20 cellular contexts compared by ENCODE assay signal in the genomic region with DNA sequence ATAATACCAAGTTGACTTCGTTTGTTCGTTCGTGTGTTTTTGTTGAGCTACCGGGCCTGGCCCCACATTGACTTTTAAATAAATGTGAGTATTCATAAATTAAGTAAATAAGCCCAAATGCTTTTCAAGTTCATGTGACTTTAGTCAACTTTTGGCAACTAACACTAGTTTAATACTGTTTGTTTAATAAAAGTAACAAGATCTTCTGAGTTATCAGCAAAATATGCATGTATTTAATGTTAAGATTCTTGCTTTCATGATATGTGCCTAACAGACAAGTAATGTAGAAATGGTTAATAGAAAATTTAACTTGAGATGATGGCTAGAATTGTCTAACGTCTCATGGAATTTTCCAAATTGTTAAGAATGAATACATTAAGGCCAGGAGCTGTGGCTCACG. TPM values are rescaled to one million over a fixed set of nuclear protein-coding genes. Genes with fewer than 3 reads are reported as not detected.
A peak's percentile ranks its signal among the peaks of the same experiment; 100 is the strongest.
DNase-seq lines count a peak whose midpoint lies in the region; ATAC-seq and TF ChIP-seq lines count a peak whose summit lies in the region.
"Had no signal": no experiment of that assay in that cellular context is flagged by ENCODE, and none has a peak within 500 bp of the region (broad histone marks: within the 10 kb centered on the region; RNA-seq: fewer than 3 reads in every experiment).

No MANE protein-coding gene starts in this region.

- H3K56ac ChIP-seq in IMR-90 (ENCODE audit: extremely low read depth, insufficient read depth, low read length) = no peak overlapping the region

- 0 out of 2 replicates have a peak overlapping the region, but pooled peaks have one; percentile 31 for H2BK20ac ChIP-seq in IMR-90 (ENCODE audit: low read depth, low read length)

- no peak for TF ChIP-seq RAD21 in IMR-90 (IDR thresholded peaks at IDR 0.05; ENCODE audit: low read length)

- no peak overlapping the region for H3K23ac ChIP-seq in IMR-90 (ENCODE audit: low read depth, low read length)
- H3K23ac ChIP-seq in mesenchymal stem cell (ENCODE audit: low read length in 2 of 2) = no peak overlapping the region

- H3K27ac ChIP-seq in IMR-90 (ENCODE audit: insufficient read depth, low read length) (no peak overlapping the region), mesenchymal stem cell (ENCODE audit: low read length, poor library complexity, severe bottlenecking) (no peak overlapping the region)
- H3K27ac ChIP-seq: BLaER1 treated with 17β-estradiol and CSF1 and Interleukin-3, amounts not matched to agents 10 nM and 100 nM; C4-2B had no signal

- no CpG with 5 or more reads among the region's 6 CpGs for WGBS in IMR-90 (ENCODE audit: extremely low coverage in 2 of 2, insufficient read length in 1 of 2), 2 experiments
- 98% methylated on average over 4 of the region's 6 CpGs for WGBS in mesenchymal stem cell

- peak overlapping the region; percentile 41; the same call in 1 of the 2 replicates for H3K4me2 ChIP-seq in IMR-90 (ENCODE audit: low read depth, low read length)
- H3K4me2 ChIP-seq in mesenchymal stem cell (ENCODE audit: low read length, poor library complexity, severe bottlenecking) = no peak overlapping the region
- H3K4me2 ChIP-seq: BLaER1 treated with 17β-estradiol and CSF1 and Interleukin-3, amounts not matched to agents 10 nM and 100 nM had no signal

- TF ChIP-seq CTCF in IMR-90 (conservative IDR thresholded peaks at IDR 0.05; ENCODE audit: low read depth, low read length) = no peak

- no peak overlapping the region for H3K4ac ChIP-seq in IMR-90 (ENCODE audit: low read depth, low read length)
- no peak overlapping the region for H3K4ac ChIP-seq in mesenchymal stem cell (ENCODE audit: low read depth in 1 of 2, low read length in 2 of 2)

- H3K9me3 ChIP-seq in IMR-90 (ENCODE audit: control insufficient read depth, insufficient read depth, low read length) (no peaks in the 10 kb centered on the region), mesenchymal stem cell (ENCODE audit: control insufficient read depth, low read length) (no peaks in the 10 kb centered on the region)
- H3K9me3 ChIP-seq: Caco-2 had no signal

- no peak for TF ChIP-seq POLR2A in IMR-90 (IDR thresholded peaks at IDR 0.05; ENCODE audit: low read depth, low read length)

- in situ Hi-C loops in IMR-90 (cut with MboI; ENCODE audit: low sequenced_read_pairs) = no loop called here

- H4K91ac ChIP-seq in IMR-90 (ENCODE audit: insufficient read depth, low read depth, low read length) (no peak overlapping the region), mesenchymal stem cell (ENCODE audit: low read length) (no peak overlapping the region)

- H3K9ac ChIP-seq in IMR-90 (ENCODE audit: low read depth, low read length) (no peak overlapping the region), mesenchymal stem cell (ENCODE audit: low read length) (no peak overlapping the region)
- H3K9ac ChIP-seq: BLaER1 treated with 17β-estradiol and CSF1 and Interleukin-3, amounts not matched to agents 10 nM and 100 nM had no signal

- H3K27me3 ChIP-seq in IMR-90 (ENCODE audit: control insufficient read depth, insufficient read depth, low read length) (peaks cover 10% of the 10 kb centered on the region; the same call in 1 of the 2 replicates), mesenchymal stem cell (ENCODE audit: control insufficient read depth in 1 of 2, insufficient read depth in 1 of 2, low read length in 2 of 2) (peaks cover 4 to 8% of the 10 kb centered on the region in 2 experiments)
- H3K27me3 ChIP-seq: BLaER1 treated with 17β-estradiol and CSF1 and Interleukin-3, amounts not matched to agents 10 nM and 100 nM had no signal

- H2BK12ac ChIP-seq in mesenchymal stem cell (ENCODE audit: low read length in 2 of 2) = no peak overlapping the region

- no peak overlapping the region for H4K5ac ChIP-seq in IMR-90 (ENCODE audit: low read depth, low read length)

- H3K18ac ChIP-seq in IMR-90 (ENCODE audit: low read depth, low read length) = no peak overlapping the region
- no peak overlapping the region for H3K18ac ChIP-seq in mesenchymal stem cell (ENCODE audit: low read depth in 1 of 2, low read length in 2 of 2)

- peak; percentile 85 for ATAC-seq in IMR-90 (ENCODE audit: low read depth)
- ATAC-seq in HG02870 (IDR thresholded peaks at IDR 0.05; ENCODE audit: unreplicated experiment) = no peak
- ATAC-seq: CD8-positive, alpha-beta T cell; GM12878 had no signal

- intact Hi-C loops in IMR-90 (cut with micrococcal nuclease) = no loop called here

- dilution Hi-C loops in IMR-90 (cut with HindIII; ENCODE audit: low sequenced_read_pairs, unreplicated experiment) = no loop called here

- CTCF ChIA-PET in IMR-90 (lab: Yijun Ruan, JAX) = interaction anchor here (0.6 to 1.4 kb wide), 4 partner anchors 11 to 80 kb away, joined by 3 to 11 read pairs (median 3); no protein-coding TSS in a partner anchor

- H3K14ac ChIP-seq in IMR-90 (replicated peaks; ENCODE audit: low read depth, low read length) = no peak overlapping the region
- no peak overlapping the region for H3K14ac ChIP-seq in mesenchymal stem cell (ENCODE audit: low read length in 2 of 2)

- H2BK15ac ChIP-seq in IMR-90 (ENCODE audit: low read depth, low read length) = no peak overlapping the region
- H2BK15ac ChIP-seq in mesenchymal stem cell (ENCODE audit: low read depth, poor library complexity, severe bottlenecking) = no peak overlapping the region

- POLR2A ChIA-PET in IMR-90 (lab: Charles Lee; ENCODE audit: unreplicated experiment) = no interaction called here

- DNase-seq in EH (ENCODE audit: low read depth) (peak; percentile 12), IMR-90 (peak; percentile 87), fibroblast of gingiva (ENCODE audit: low read depth) (peak; percentile 69), mesenchymal stem cell (no peak), amygdala (lab: John Stamatoyannopoulos, UW) (no peak)
- DNase-seq in NK-92 treated with Interleukin-12 subunit alpha and Interleukin-12 subunit beta, amount 100 ng/mL, for 24 hours (lab: John Stamatoyannopoulos, UW) = no peak
- DNase-seq: 8988T; ACHN; AML-193; Caco-2; Calu3; CD4-positive, alpha-beta T cell; CD8-positive, alpha-beta T cell; DMS79 treated with DMSO at 0.1 percent for 48 hours; EL; GDM1 had no signal

- H4K20me1 ChIP-seq in IMR-90 (ENCODE audit: insufficient read depth, low read length) = no peaks in the 10 kb centered on the region
- H4K20me1 ChIP-seq: BLaER1 treated with 17β-estradiol and CSF1 and Interleukin-3, amounts not matched to agents 10 nM and 100 nM had no signal

- peak overlapping the region; percentile 5 for H2BK5ac ChIP-seq in IMR-90 (ENCODE audit: low read depth, low read length, poor library complexity, severe bottlenecking)
- no peak overlapping the region for H2BK5ac ChIP-seq in mesenchymal stem cell (ENCODE audit: low read depth, low read length, poor library complexity, severe bottlenecking)

- H3K79me1 ChIP-seq in IMR-90 (ENCODE audit: low read depth in 1 of 2, low read length in 2 of 2) (no peaks in the 10 kb centered on the region), mesenchymal stem cell (replicated peaks; ENCODE audit: low read length, poor library complexity, severe bottlenecking) (no peaks in the 10 kb centered on the region)

- H3K9me1 ChIP-seq in IMR-90 (ENCODE audit: insufficient read depth, low read length) = no peaks in the 10 kb centered on the region

- no peak overlapping the region for H2AFZ ChIP-seq in IMR-90 (replicated peaks; ENCODE audit: low read length, poor library complexity)
- H2AFZ ChIP-seq in mesenchymal stem cell (ENCODE audit: low read depth, low read length) = no peak overlapping the region

- no peak overlapping the region for H2AK5ac ChIP-seq in IMR-90 (ENCODE audit: low read depth, low read length)
- no peak overlapping the region for H2AK5ac ChIP-seq in mesenchymal stem cell (ENCODE audit: low read length, severe bottlenecking)

- no peak overlapping the region for H2AK9ac ChIP-seq in IMR-90 (replicated peaks; ENCODE audit: low read depth, low read length, poor library complexity)

- H3K4me3 ChIP-seq in IMR-90 (ENCODE audit: insufficient read depth, low read depth, low read length) (no peak overlapping the region), mesenchymal stem cell (ENCODE audit: insufficient read depth in 1 of 2, low read depth in 1 of 2, low read length in 2 of 2) (no peak overlapping the region)
- H3K4me3 ChIP-seq: BLaER1 treated with 17β-estradiol and CSF1 and Interleukin-3, amounts not matched to agents 10 nM and 100 nM; GM12878 had no signal

- H4K8ac ChIP-seq in IMR-90 (ENCODE audit: low read depth in 2 of 2, low read length in 2 of 2) (no peak overlapping the region), mesenchymal stem cell (ENCODE audit: low read length) (no peak overlapping the region)

- H3K36me3 ChIP-seq in IMR-90 (ENCODE audit: control insufficient read depth, insufficient read depth, low read length) (no peaks in the 10 kb centered on the region), mesenchymal stem cell (ENCODE audit: control insufficient read depth in 1 of 2, insufficient read depth in 2 of 2, low read depth in 1 of 2, low read length in 2 of 2) (no peaks in the 10 kb centered on the region)
- H3K36me3 ChIP-seq: BLaER1 treated with 17β-estradiol and CSF1 and Interleukin-3, amounts not matched to agents 10 nM and 100 nM had no signal

- H3K4me1 ChIP-seq in IMR-90 (ENCODE audit: control insufficient read depth, insufficient read depth, low read length) = peaks cover 13% of the 10 kb centered on the region
- H3K4me1 ChIP-seq in mesenchymal stem cell (ENCODE audit: control insufficient read depth, insufficient read depth, low read depth, low read length) = no peaks in the 10 kb centered on the region
- H3K4me1 ChIP-seq: Caco-2 had no signal

- H2BK120ac ChIP-seq in IMR-90 (ENCODE audit: low read depth, low read length) (no peak overlapping the region), mesenchymal stem cell (ENCODE audit: low read depth, low read length) (no peak overlapping the region)

- BruUV-seq in IMR-90 (replicated peaks; lab: Mats Ljungman, UMichigan) = no TSS peak

TF ChIP-seq in IMR-90, 13 proteins besides CTCF, POLR2A, EP300 and RAD21 (continues in another document):
- TF ChIP-seq RCOR1 (IDR thresholded peaks at IDR 0.05; ENCODE audit: insufficient replicate concordance, low read length) = no peak
- no peak for TF ChIP-seq CHD1 (IDR thresholded peaks at IDR 0.05; ENCODE audit: low read depth, low read length)
- TF ChIP-seq MAFK (IDR thresholded peaks at IDR 0.05; ENCODE audit: low read depth, low read length) = no peak
- TF ChIP-seq NFE2L2 (IDR thresholded peaks at IDR 0.05; ENCODE audit: low read depth, low read length) = no peak
- no peak; the same call in 1 of the 2 replicates for TF ChIP-seq BHLHE40 (IDR thresholded peaks at IDR 0.05; ENCODE audit: low read depth, low read length)

RNA-seq across cellular contexts. Expression of a gene that starts 38.7 kb away (rescaled TPM):
- total RNA-seq in IMR-90 (2012; rRNA removed) = 124 and 152 TPM in 2 replicates
- 51.4 and 64.1 TPM in 2 replicates for polyA plus RNA-seq in IMR-90 (2012; rRNA removed)
- polyA plus RNA-seq in IMR-90 (2012; cell fraction: cytosol; rRNA removed) = 21.0 and 27.6 TPM in 2 replicates
- 12.1 and 49.5 TPM in 2 replicates for polyA plus RNA-seq in IMR-90 (2012; cell fraction: nucleus; rRNA removed; ENCODE audit: low replicate concordance)
- 93.9 TPM for polyA plus RNA-seq in mesenchymal stem cell (2013, experiment 1 of 2)
- polyA plus RNA-seq in mesenchymal stem cell (2013, experiment 2 of 2) = 92.2 TPM

Comparison
In these comparisons a context has a peak if more than half of its experiments do, and no peak if none do; other contexts are left out.
1. DNase-seq: peak in EH (single experiment), IMR-90 (single experiment) and fibroblast of gingiva (single experiment); none in mesenchymal stem cell (single experiment), NK-92 treated with Interleukin-12 subunit alpha and Interleukin-12 subunit beta, amount 100 ng/mL, for 24 hours (single experiment) and amygdala (0 of 56).